ENCODE assay signal across 10 cellular contexts in genomic region chr11:57547854-57548377, GRCh38. TPM values are rescaled to one million over a fixed set of nuclear protein-coding genes. Genes with fewer than 3 reads are reported as not detected.
DNase-seq lines count a peak whose midpoint lies in the region; ATAC-seq and TF ChIP-seq lines count a peak whose summit lies in the region.
"Had no signal": no experiment of that assay in that cellular context is flagged by ENCODE, and none has a peak within 500 bp of the region (broad histone marks: within the 10 kb centered on the region; RNA-seq: fewer than 3 reads in every experiment).

No MANE protein-coding gene starts in this region.

- CTCF ChIA-PET in OCI-LY7 (lab: Charles Lee; ENCODE audit: unreplicated experiment), result no interaction called here

- H3K79me2 ChIP-seq in OCI-LY7 (ENCODE audit: insufficient read depth, low read depth, low read length), result no peaks in the 10 kb centered on the region

- no peak overlapping the region for H2AFZ ChIP-seq in OCI-LY7 (ENCODE audit: low read length)

- intact Hi-C loops in OCI-LY7 (cut with micrococcal nuclease; ENCODE audit: unreplicated experiment), result no loop called here

- H3K4me2 ChIP-seq in OCI-LY7 (ENCODE audit: low read length), result 0 out of 2 replicates have a peak overlapping the region, but pooled peaks have one; percentile 1
- H3K4me2 ChIP-seq: KMS-11 had no signal

- H3K9me3 Mint-ChIP-seq in progenitor cell of endocrine pancreas (ENCODE audit: low read depth), result no peaks in the 10 kb centered on the region

- peaks cover 5% of the 10 kb centered on the region for H3K36me3 Mint-ChIP-seq in progenitor cell of endocrine pancreas (ENCODE audit: insufficient read depth)

- POLR2A ChIA-PET in OCI-LY7 (lab: Charles Lee), result interaction anchor here (0.7 kb wide), 1 partner anchor 10 kb away, joined by 3 read pairs; no protein-coding TSS in a partner anchor

- H3K4me1 ChIP-seq in OCI-LY7 (ENCODE audit: insufficient read depth, low read length, poor library complexity, severe bottlenecking), result peaks cover 9% of the 10 kb centered on the region

- no peaks in the 10 kb centered on the region for H3K9me3 ChIP-seq in OCI-LY7 (ENCODE audit: low read length)

- H3K9me2 ChIP-seq in OCI-LY7 (ENCODE audit: insufficient read depth, low read length), result no peaks in the 10 kb centered on the region

- no TSS peak for BruUV-seq in OCI-LY7 (replicated peaks; lab: Mats Ljungman, UMichigan)

- ATAC-seq in HG02840 (IDR thresholded peaks at IDR 0.05; ENCODE audit: low FRiP score, unreplicated experiment), result peak; percentile 73

- peaks cover 2% of the 10 kb centered on the region for H3K4me1 Mint-ChIP-seq in progenitor cell of endocrine pancreas (ENCODE audit: low read depth)

- peaks cover 28% of the 10 kb centered on the region for H3K36me3 ChIP-seq in OCI-LY7 (ENCODE audit: insufficient read depth, low read length)

- no peak overlapping the region for H3K27ac Mint-ChIP-seq in progenitor cell of endocrine pancreas

- no peak overlapping the region for H3K27ac ChIP-seq in OCI-LY7 (ENCODE audit: low read depth, low read length, poor library complexity, severe bottlenecking)
- H3K27ac ChIP-seq: KMS-11 had no signal

- no peak overlapping the region for H3K4me3 ChIP-seq in OCI-LY7 (ENCODE audit: low read depth, low read length, poor library complexity, severe bottlenecking)

- H3K27me3 Mint-ChIP-seq in progenitor cell of endocrine pancreas, result peaks cover 3% of the 10 kb centered on the region

- H4K20me1 ChIP-seq in OCI-LY7 (ENCODE audit: insufficient read depth, low read length), result no peaks in the 10 kb centered on the region

- no peak overlapping the region for H3K4me3 Mint-ChIP-seq in progenitor cell of endocrine pancreas (ENCODE audit: low read depth)

- peak; percentile 23 for DNase-seq in SKM-1 treated with dmso at 0.1 percent for 144 hours (lab: John Stamatoyannopoulos, UW; ENCODE audit: unreplicated experiment)
- DNase-seq in SKM-1 (lab: John Stamatoyannopoulos, UW; ENCODE audit: unreplicated experiment), result no peak
- peak; percentile 29 for DNase-seq in OCI-LY7 (ENCODE audit: low spot score)
- DNase-seq in pons (ENCODE audit: low spot score), result peak; percentile 9
- DNase-seq in progenitor cell of endocrine pancreas (ENCODE audit: low spot score, unreplicated experiment), result no peak
- no peak for DNase-seq in NCI-H187 treated with DMSO at 0.1 percent for 48 hours (lab: John Stamatoyannopoulos, UW)
- DNase-seq in stimulated activated naive CD4-positive, alpha-beta T cell (lab: John Stamatoyannopoulos, UW), result no peak

- TF ChIP-seq CTCF in OCI-LY7 (conservative IDR thresholded peaks at IDR 0.05; ENCODE audit: low read length), result no peak
- no peak for TF ChIP-seq CTCF in progenitor cell of endocrine pancreas (IDR thresholded peaks at IDR 0.05; ENCODE audit: unreplicated experiment)

RNA-seq across cellular contexts. Expression of gene SMTNL1, which starts 10.5 kb away (rescaled TPM):
- not detected in 2 replicates for total RNA-seq in OCI-LY7 (2014; rRNA removed; shearing (Covaris generic))
- not detected in 2 replicates for total RNA-seq in OCI-LY7 (2022)
- total RNA-seq in progenitor cell of endocrine pancreas, result not detected in 2 replicates
- total RNA-seq: kidney epithelial cell had no signal

RNA-seq across cellular contexts. Expression of gene TIMM10, which starts 17.4 kb away (rescaled TPM):
- total RNA-seq in OCI-LY7 (2014; rRNA removed; shearing (Covaris generic)), result 163 and 195 TPM in 2 replicates
- total RNA-seq in OCI-LY7 (2022) (204 and 258 TPM in 2 replicates), progenitor cell of endocrine pancreas (63.4 and 63.5 TPM in 2 replicates)

RNA-seq across cellular contexts. Expression of gene UBE2L6, which starts 19.6 kb away (rescaled TPM):
- total RNA-seq in OCI-LY7 (2014; rRNA removed; shearing (Covaris generic)), result 64.7 and 68.9 TPM in 2 replicates
- total RNA-seq in OCI-LY7 (2022) (51.7 and 56.1 TPM in 2 replicates), progenitor cell of endocrine pancreas (30.6 and 34.3 TPM in 2 replicates)

RNA-seq across cellular contexts. Expression of gene SLC43A1, which starts 32.4 kb away (rescaled TPM):
- 47.1 and 61.1 TPM in 2 replicates for total RNA-seq in OCI-LY7 (2014; rRNA removed; shearing (Covaris generic))
- total RNA-seq in OCI-LY7 (2022) (78.6 and 87.0 TPM in 2 replicates), progenitor cell of endocrine pancreas (46.9 and 48.5 TPM in 2 replicates)

RNA-seq across cellular contexts. Expression of gene SERPING1, which starts 49.6 kb away (rescaled TPM):
- not detected in 2 replicates for total RNA-seq in OCI-LY7 (2014; rRNA removed; shearing (Covaris generic))
- total RNA-seq in OCI-LY7 (2022) (not detected in 2 replicates), progenitor cell of endocrine pancreas (190 and 196 TPM in 2 replicates)

Comparison
In these comparisons a context has a peak if more than half of its experiments do, and no peak if none do; other contexts are left out.
1. DNase-seq: peak in SKM-1 treated with dmso at 0.1 percent for 144 hours (single experiment), OCI-LY7 (single experiment) and pons (single experiment); none in SKM-1 (single experiment), progenitor cell of endocrine pancreas (single experiment), NCI-H187 treated with DMSO at 0.1 percent for 48 hours (single experiment) and stimulated activated naive CD4-positive, alpha-beta T cell (0 of 6).